In the genomic region with DNA sequence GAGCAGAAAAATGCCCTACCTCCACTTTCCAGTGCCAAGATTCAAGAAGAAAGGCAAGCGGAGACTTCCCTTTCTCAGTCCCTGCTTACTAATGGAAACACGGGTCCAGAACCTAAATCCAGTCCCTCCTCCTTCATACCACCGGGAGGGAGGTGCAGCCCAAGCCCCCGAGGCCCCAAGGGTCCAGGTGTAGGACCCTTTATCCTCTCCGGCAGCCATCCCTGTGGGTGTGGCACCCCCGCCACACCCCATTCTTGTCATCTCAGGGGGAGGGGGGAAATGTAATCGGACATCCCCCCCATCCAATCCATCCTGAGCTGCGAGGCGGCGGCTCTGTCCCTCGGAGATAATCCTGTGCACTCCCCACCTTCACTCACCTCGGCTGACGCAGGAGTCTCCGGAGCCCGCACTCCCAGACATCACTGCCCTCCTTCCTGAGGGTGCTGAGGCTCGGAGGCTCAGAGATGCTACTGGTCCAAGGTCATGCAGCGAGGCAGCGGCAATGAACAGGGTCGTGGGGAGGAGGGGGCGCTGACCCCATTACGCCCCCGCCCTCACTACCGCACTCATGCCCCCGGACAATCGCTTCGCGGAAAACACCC, we compare ENCODE assay signal across 1 cellular context.
TF ChIP-seq lines count a peak whose summit lies in the region.

No MANE protein-coding gene starts in this region.

TF ChIP-seq in K562, 482 proteins besides CTCF, POLR2A, EP300 and RAD21 (continued from another document and continues in another):
- TF ChIP-seq, protein P1, sequence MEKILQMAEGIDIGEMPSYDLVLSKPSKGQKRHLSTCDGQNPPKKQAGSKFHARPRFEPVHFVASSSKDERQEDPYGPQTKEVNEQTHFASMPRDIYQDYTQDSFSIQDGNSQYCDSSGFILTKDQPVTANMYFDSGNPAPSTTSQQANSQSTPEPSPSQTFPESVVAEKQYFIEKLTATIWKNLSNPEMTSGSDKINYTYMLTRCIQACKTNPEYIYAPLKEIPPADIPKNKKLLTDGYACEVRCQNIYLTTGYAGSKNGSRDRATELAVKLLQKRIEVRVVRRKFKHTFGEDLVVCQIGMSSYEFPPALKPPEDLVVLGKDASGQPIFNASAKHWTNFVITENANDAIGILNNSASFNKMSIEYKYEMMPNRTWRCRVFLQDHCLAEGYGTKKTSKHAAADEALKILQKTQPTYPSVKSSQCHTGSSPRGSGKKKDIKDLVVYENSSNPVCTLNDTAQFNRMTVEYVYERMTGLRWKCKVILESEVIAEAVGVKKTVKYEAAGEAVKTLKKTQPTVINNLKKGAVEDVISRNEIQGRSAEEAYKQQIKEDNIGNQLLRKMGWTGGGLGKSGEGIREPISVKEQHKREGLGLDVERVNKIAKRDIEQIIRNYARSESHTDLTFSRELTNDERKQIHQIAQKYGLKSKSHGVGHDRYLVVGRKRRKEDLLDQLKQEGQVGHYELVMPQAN (IDR thresholded peaks at IDR 0.05; ENCODE audit: borderline replicate concordance) = no peak
- TF ChIP-seq FIP1L1 (IDR thresholded peaks at IDR 0.05; ENCODE audit: low read depth, low read length, poor library complexity, severe bottlenecking) (peak; percentile 1), ZNF586 (CRISPR knock-in tag; conservative IDR thresholded peaks at IDR 0.05) (no peak), CEBPG (CRISPR knock-in tag; IDR thresholded peaks at IDR 0.05) (0 out of 2 replicates have a peak, but pooled peaks have one; percentile 11), CEBPG (tag; conservative IDR thresholded peaks at IDR 0.05 in 1 of 2, IDR thresholded peaks at IDR 0.05 in 1 of 2) (no peak), ZNF436 (CRISPR knock-in tag; IDR thresholded peaks at IDR 0.05) (no peak), TEAD2 (tag; IDR thresholded peaks at IDR 0.05) (no peak), TRIM24 (IDR thresholded peaks at IDR 0.05) (no peak), KLF10 (CRISPR knock-in tag; IDR thresholded peaks at IDR 0.05) (no peak), TCF3 (CRISPR knock-in tag; IDR thresholded peaks at IDR 0.05) (peak; percentile 55), NCOA6 (IDR thresholded peaks at IDR 0.05) (no peak), TAF7 (tag; IDR thresholded peaks at IDR 0.05) (no peak), ZNF23 (CRISPR knock-in tag; IDR thresholded peaks at IDR 0.05) (no peak), ESRRA (IDR thresholded peaks at IDR 0.05; ENCODE audit: borderline replicate concordance, low read depth) (no peak), SIN3A (IDR thresholded peaks at IDR 0.05; ENCODE audit: borderline replicate concordance in 2 of 2, control insufficient read depth in 1 of 2, low read depth in 2 of 2, low read length in 2 of 2) (peak in 1 of 2 experiments; percentile 12; a peak in 1 of 4 replicates), SMARCC2 (IDR thresholded peaks at IDR 0.05; ENCODE audit: low read depth) (no peak), ARHGAP35 (IDR thresholded peaks at IDR 0.05; ENCODE audit: partially characterized antibody) (no peak), DPF2 (IDR thresholded peaks at IDR 0.05) (no peak), RBBP5 (IDR thresholded peaks at IDR 0.05; ENCODE audit: borderline replicate concordance, insufficient read depth, low read length, poor library complexity, severe bottlenecking) (no peak), POLR2AphosphoS2 (IDR thresholded peaks at IDR 0.05; ENCODE audit: low read length) (no peak), DIDO1 (tag; IDR thresholded peaks at IDR 0.05; ENCODE audit: low read depth) (no peak)
- TF ChIP-seq, protein P2, sequence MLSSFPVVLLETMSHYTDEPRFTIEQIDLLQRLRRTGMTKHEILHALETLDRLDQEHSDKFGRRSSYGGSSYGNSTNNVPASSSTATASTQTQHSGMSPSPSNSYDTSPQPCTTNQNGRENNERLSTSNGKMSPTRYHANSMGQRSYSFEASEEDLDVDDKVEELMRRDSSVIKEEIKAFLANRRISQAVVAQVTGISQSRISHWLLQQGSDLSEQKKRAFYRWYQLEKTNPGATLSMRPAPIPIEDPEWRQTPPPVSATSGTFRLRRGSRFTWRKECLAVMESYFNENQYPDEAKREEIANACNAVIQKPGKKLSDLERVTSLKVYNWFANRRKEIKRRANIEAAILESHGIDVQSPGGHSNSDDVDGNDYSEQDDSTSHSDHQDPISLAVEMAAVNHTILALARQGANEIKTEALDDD (IDR thresholded peaks at IDR 0.05) = no peak
- TF ChIP-seq, protein P3, sequence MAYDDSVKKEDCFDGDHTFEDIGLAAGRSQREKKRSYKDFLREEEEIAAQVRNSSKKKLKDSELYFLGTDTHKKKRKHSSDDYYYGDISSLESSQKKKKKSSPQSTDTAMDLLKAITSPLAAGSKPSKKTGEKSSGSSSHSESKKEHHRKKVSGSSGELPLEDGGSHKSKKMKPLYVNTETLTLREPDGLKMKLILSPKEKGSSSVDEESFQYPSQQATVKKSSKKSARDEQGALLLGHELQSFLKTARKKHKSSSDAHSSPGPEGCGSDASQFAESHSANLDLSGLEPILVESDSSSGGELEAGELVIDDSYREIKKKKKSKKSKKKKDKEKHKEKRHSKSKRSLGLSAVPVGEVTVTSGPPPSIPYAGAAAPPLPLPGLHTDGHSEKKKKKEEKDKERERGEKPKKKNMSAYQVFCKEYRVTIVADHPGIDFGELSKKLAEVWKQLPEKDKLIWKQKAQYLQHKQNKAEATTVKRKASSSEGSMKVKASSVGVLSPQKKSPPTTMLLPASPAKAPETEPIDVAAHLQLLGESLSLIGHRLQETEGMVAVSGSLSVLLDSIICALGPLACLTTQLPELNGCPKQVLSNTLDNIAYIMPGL (CRISPR knock-in tag; IDR thresholded peaks at IDR 0.05) = no peak
- TF ChIP-seq, protein P4, sequence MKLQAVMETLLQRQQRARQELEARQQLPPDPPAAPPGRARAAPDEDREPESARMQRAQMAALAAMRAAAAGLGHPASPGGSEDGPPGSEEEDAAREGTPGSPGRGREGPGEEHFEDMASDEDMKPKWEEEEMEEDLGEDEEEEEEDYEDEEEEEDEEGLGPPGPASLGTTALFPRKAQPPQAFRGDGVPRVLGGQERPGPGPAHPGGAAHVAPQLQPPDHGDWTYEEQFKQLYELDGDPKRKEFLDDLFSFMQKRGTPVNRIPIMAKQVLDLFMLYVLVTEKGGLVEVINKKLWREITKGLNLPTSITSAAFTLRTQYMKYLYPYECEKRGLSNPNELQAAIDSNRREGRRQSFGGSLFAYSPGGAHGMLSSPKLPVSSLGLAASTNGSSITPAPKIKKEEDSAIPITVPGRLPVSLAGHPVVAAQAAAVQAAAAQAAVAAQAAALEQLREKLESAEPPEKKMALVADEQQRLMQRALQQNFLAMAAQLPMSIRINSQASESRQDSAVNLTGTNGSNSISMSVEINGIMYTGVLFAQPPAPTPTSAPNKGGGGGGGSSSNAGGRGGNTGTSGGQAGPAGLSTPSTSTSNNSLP (IDR thresholded peaks at IDR 0.05; ENCODE audit: borderline replicate concordance, low read depth, low read length) = no peak
- TF ChIP-seq, protein P5, sequence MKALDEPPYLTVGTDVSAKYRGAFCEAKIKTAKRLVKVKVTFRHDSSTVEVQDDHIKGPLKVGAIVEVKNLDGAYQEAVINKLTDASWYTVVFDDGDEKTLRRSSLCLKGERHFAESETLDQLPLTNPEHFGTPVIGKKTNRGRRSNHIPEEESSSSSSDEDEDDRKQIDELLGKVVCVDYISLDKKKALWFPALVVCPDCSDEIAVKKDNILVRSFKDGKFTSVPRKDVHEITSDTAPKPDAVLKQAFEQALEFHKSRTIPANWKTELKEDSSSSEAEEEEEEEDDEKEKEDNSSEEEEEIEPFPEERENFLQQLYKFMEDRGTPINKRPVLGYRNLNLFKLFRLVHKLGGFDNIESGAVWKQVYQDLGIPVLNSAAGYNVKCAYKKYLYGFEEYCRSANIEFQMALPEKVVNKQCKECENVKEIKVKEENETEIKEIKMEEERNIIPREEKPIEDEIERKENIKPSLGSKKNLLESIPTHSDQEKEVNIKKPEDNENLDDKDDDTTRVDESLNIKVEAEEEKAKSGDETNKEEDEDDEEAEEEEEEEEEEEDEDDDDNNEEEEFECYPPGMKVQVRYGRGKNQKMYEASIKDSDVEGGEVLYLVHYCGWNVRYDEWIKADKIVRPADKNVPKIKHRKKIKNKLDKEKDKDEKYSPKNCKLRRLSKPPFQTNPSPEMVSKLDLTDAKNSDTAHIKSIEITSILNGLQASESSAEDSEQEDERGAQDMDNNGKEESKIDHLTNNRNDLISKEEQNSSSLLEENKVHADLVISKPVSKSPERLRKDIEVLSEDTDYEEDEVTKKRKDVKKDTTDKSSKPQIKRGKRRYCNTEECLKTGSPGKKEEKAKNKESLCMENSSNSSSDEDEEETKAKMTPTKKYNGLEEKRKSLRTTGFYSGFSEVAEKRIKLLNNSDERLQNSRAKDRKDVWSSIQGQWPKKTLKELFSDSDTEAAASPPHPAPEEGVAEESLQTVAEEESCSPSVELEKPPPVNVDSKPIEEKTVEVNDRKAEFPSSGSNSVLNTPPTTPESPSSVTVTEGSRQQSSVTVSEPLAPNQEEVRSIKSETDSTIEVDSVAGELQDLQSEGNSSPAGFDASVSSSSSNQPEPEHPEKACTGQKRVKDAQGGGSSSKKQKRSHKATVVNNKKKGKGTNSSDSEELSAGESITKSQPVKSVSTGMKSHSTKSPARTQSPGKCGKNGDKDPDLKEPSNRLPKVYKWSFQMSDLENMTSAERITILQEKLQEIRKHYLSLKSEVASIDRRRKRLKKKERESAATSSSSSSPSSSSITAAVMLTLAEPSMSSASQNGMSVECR (CRISPR knock-in tag; IDR thresholded peaks at IDR 0.05) = peak; percentile 67; the same call in 1 of the 2 replicates
- TF ChIP-seq, protein P6, sequence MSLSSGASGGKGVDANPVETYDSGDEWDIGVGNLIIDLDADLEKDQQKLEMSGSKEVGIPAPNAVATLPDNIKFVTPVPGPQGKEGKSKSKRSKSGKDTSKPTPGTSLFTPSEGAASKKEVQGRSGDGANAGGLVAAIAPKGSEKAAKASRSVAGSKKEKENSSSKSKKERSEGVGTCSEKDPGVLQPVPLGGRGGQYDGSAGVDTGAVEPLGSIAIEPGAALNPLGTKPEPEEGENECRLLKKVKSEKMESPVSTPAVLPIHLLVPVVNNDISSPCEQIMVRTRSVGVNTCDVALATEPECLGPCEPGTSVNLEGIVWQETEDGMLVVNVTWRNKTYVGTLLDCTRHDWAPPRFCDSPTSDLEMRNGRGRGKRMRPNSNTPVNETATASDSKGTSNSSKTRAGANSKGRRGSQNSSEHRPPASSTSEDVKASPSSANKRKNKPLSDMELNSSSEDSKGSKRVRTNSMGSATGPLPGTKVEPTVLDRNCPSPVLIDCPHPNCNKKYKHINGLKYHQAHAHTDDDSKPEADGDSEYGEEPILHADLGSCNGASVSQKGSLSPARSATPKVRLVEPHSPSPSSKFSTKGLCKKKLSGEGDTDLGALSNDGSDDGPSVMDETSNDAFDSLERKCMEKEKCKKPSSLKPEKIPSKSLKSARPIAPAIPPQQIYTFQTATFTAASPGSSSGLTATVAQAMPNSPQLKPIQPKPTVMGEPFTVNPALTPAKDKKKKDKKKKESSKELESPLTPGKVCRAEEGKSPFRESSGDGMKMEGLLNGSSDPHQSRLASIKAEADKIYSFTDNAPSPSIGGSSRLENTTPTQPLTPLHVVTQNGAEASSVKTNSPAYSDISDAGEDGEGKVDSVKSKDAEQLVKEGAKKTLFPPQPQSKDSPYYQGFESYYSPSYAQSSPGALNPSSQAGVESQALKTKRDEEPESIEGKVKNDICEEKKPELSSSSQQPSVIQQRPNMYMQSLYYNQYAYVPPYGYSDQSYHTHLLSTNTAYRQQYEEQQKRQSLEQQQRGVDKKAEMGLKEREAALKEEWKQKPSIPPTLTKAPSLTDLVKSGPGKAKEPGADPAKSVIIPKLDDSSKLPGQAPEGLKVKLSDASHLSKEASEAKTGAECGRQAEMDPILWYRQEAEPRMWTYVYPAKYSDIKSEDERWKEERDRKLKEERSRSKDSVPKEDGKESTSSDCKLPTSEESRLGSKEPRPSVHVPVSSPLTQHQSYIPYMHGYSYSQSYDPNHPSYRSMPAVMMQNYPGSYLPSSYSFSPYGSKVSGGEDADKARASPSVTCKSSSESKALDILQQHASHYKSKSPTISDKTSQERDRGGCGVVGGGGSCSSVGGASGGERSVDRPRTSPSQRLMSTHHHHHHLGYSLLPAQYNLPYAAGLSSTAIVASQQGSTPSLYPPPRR (CRISPR knock-in tag; IDR thresholded peaks at IDR 0.05; ENCODE audit: borderline replicate concordance) = no peak
- TF ChIP-seq, protein P7, sequence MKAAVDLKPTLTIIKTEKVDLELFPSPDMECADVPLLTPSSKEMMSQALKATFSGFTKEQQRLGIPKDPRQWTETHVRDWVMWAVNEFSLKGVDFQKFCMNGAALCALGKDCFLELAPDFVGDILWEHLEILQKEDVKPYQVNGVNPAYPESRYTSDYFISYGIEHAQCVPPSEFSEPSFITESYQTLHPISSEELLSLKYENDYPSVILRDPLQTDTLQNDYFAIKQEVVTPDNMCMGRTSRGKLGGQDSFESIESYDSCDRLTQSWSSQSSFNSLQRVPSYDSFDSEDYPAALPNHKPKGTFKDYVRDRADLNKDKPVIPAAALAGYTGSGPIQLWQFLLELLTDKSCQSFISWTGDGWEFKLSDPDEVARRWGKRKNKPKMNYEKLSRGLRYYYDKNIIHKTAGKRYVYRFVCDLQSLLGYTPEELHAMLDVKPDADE (conservative IDR thresholded peaks at IDR 0.05; ENCODE audit: control insufficient read depth, low read depth, low read length) = no peak
